Comparison of ENCODE assay signal across 36 cellular contexts in the genomic region with DNA sequence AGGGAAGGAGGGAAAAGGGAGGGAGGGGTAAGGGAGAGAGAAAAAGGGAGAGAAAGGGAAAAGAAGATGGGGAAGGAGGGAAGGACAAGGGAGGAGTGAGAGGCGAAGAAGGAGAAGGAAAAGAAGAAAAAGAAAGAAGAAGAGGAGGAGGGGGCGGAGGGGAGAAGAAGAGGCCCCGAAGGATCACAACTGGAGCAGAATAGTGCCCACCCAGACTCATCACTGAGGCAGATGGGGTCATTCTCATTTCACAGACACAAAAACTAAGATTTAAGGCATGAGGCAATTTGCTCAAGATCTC. TPM values are rescaled to one million over a fixed set of nuclear protein-coding genes. Genes with fewer than 3 reads are reported as not detected.
A peak's percentile ranks its signal among the peaks of the same experiment; 100 is the strongest.
DNase-seq lines count a peak whose midpoint lies in the region; ATAC-seq and TF ChIP-seq lines count a peak whose summit lies in the region.
"Had no signal": no experiment of that assay in that cellular context is flagged by ENCODE, and none has a peak within 500 bp of the region (broad histone marks: within the 10 kb centered on the region; RNA-seq: fewer than 3 reads in every experiment).

No MANE protein-coding gene starts in this region.

- H3K4me1 ChIP-seq in heart left ventricle (peaks cover 5 to 57% (median 41%) of the 10 kb centered on the region in 12 donors), right cardiac atrium (ENCODE audit: control insufficient read depth, insufficient read depth, low read length) (peaks cover 18% of the 10 kb centered on the region), muscle layer of duodenum (ENCODE audit: control insufficient read depth in 1 of 2, insufficient read depth in 2 of 2, low read length in 2 of 2) (peaks cover 31 to 47% of the 10 kb centered on the region in 2 donors), upper lobe of right lung (peaks cover 64% of the 10 kb centered on the region), SK-N-SH (ENCODE audit: control insufficient read depth in 1 of 2, insufficient read depth in 2 of 2, low read depth in 1 of 2, low read length in 1 of 2) (peaks cover 12 to 28% of the 10 kb centered on the region in 2 experiments)

- no peaks in the 10 kb centered on the region for H3K9me2 ChIP-seq in SK-N-SH

- H3K27me3 Mint-ChIP-seq in dendritic cell treated with granulocyte-macrophage colony-stimulating factor and Interleukin-4, amounts not matched to agents 40 ng/mL and 50 ng/mL, for 4 days, result no peaks in the 10 kb centered on the region
- H3K27me3 Mint-ChIP-seq: activated CD4-positive, alpha-beta T cell treated with anti-CD3 and anti-CD28 coated beads, Interleukin-2, amount 10 ng/mL, durations not matched to agents 24 days and 14 days; memory B cell; T-cell had no signal

- H3K4me2 ChIP-seq in SK-N-SH, result no peak overlapping the region

- H3K9me3 Mint-ChIP-seq in dendritic cell treated with granulocyte-macrophage colony-stimulating factor and Interleukin-4, amounts not matched to agents 40 ng/mL and 50 ng/mL, for 4 days, result no peaks in the 10 kb centered on the region
- H3K9me3 Mint-ChIP-seq: activated CD4-positive, alpha-beta T cell treated with anti-CD3 and anti-CD28 coated beads, Interleukin-2, amount 10 ng/mL, durations not matched to agents 24 days and 14 days; activated T-helper 2 cell treated with anti-CD3 and anti-CD28 coated beads, Interferon-gamma antibody, Interleukin-2, Interleukin-4, amounts not matched to agents 10 μg/mL and 5 μg/mL and 100 μg/mL, durations not matched to agents 14 hours and 24 hours and 36 hours; CD8-positive, alpha-beta memory T cell; memory B cell; T-cell had no signal

- H3K9me3 ChIP-seq in heart left ventricle (no peaks in the 10 kb centered on the region), right cardiac atrium (ENCODE audit: control insufficient read depth, low read length) (no peaks in the 10 kb centered on the region), muscle layer of duodenum (ENCODE audit: control insufficient read depth in 1 of 2, low read length in 2 of 2) (no peaks in the 10 kb centered on the region), upper lobe of right lung (no peaks in the 10 kb centered on the region), SK-N-SH (no peaks in the 10 kb centered on the region)
- H3K9me3 ChIP-seq: sigmoid colon, SJSA1 had no signal

- H3K4me1 Mint-ChIP-seq in dendritic cell treated with granulocyte-macrophage colony-stimulating factor and Interleukin-4, amounts not matched to agents 40 ng/mL and 50 ng/mL, for 4 days (ENCODE audit: low read depth), result peaks cover 79% of the 10 kb centered on the region

- no peak overlapping the region for H3K4me3 Mint-ChIP-seq in dendritic cell treated with granulocyte-macrophage colony-stimulating factor and Interleukin-4, amounts not matched to agents 40 ng/mL and 50 ng/mL, for 4 days
- H3K4me3 Mint-ChIP-seq: activated CD4-positive, alpha-beta T cell treated with anti-CD3 and anti-CD28 coated beads, Interleukin-2, amount 10 ng/mL, durations not matched to agents 24 days and 14 days; memory B cell; T-cell had no signal

- TF ChIP-seq RAD21 in SK-N-SH (IDR thresholded peaks at IDR 0.05; ENCODE audit: low read length), result no peak

- H4K20me1 ChIP-seq in SK-N-SH (ENCODE audit: insufficient read depth), result no peaks in the 10 kb centered on the region

- peak overlapping the region; percentile 95 for H3K27ac Mint-ChIP-seq in dendritic cell treated with granulocyte-macrophage colony-stimulating factor and Interleukin-4, amounts not matched to agents 40 ng/mL and 50 ng/mL, for 4 days
- H3K27ac Mint-ChIP-seq: activated T-helper 2 cell treated with anti-CD3 and anti-CD28 coated beads, Interferon-gamma antibody, Interleukin-2, Interleukin-4, amounts not matched to agents 10 μg/mL and 5 μg/mL and 100 μg/mL, durations not matched to agents 14 hours and 24 hours and 36 hours; memory B cell; T-cell had no signal

- CTCF ChIA-PET in SK-N-SH (lab: Yijun Ruan, JAX), result no interaction called here

- H3K36me3 Mint-ChIP-seq in dendritic cell treated with granulocyte-macrophage colony-stimulating factor and Interleukin-4, amounts not matched to agents 40 ng/mL and 50 ng/mL, for 4 days (ENCODE audit: low read depth), result peaks cover 21% of the 10 kb centered on the region
- H3K36me3 Mint-ChIP-seq: T-cell had no signal

- H3K27ac ChIP-seq in heart left ventricle (peak overlapping the region in 9 of 12 donors; percentile 73 to 96 (median 91)), right cardiac atrium (ENCODE audit: low read length) (no peak overlapping the region), muscle layer of duodenum (ENCODE audit: low read length) (peak overlapping the region; percentile 79), upper lobe of right lung (peak overlapping the region; percentile 90), SK-N-SH (ENCODE audit: low read depth in 2 of 2, low read length in 1 of 2) (no peak overlapping the region)
- H3K27ac ChIP-seq: SJSA1, WERI-Rb-1 had no signal

- ATAC-seq in heart left ventricle (no peak), right cardiac atrium (no peak), upper lobe of right lung (no peak)
- ATAC-seq: T-cell had no signal

- H3K27me3 ChIP-seq in heart left ventricle (no peaks in the 10 kb centered on the region), right cardiac atrium (ENCODE audit: control insufficient read depth, insufficient read depth) (no peaks in the 10 kb centered on the region), muscle layer of duodenum (ENCODE audit: low read depth, low read length) (no peaks in the 10 kb centered on the region), upper lobe of right lung (no peaks in the 10 kb centered on the region), SK-N-SH (ENCODE audit: insufficient read depth) (no peaks in the 10 kb centered on the region)
- H3K27me3 ChIP-seq: sigmoid colon, SJSA1 had no signal

- no peak for TF ChIP-seq POLR2A in heart left ventricle (IDR thresholded peaks at IDR 0.05)

- H3K9ac ChIP-seq in SK-N-SH, result no peak overlapping the region

- no peak overlapping the region for H2AFZ ChIP-seq in SK-N-SH (ENCODE audit: low read depth)

- no peak for TF ChIP-seq EP300 in SK-N-SH (IDR thresholded peaks at IDR 0.05; ENCODE audit: borderline replicate concordance in 1 of 2, low read depth in 1 of 2, low read length in 1 of 2)

- 86 to 94% (median 91%) methylated on average over 3 of the region's 3 CpGs for WGBS in heart left ventricle, 4 donors
- WGBS in right cardiac atrium, result 82% methylated on average over 3 of the region's 3 CpGs
- 88% methylated on average over 3 of the region's 3 CpGs for WGBS in SK-N-SH (ENCODE audit: low lambda C conversion rate)

- peaks cover 23% of the 10 kb centered on the region for H3K79me2 ChIP-seq in SK-N-SH (ENCODE audit: insufficient read depth)

- peaks cover 9% of the 10 kb centered on the region for H3F3A ChIP-seq in SK-N-SH (replicated peaks; ENCODE audit: insufficient read depth)

- TF ChIP-seq CTCF in heart left ventricle (IDR thresholded peaks at IDR 0.05), result no peak
- no peak for TF ChIP-seq CTCF in upper lobe of right lung (IDR thresholded peaks at IDR 0.05)
- TF ChIP-seq CTCF in SK-N-SH (IDR thresholded peaks at IDR 0.05), result no peak

- H3K4me3 ChIP-seq in heart left ventricle (no peak overlapping the region), right cardiac atrium (ENCODE audit: low read length) (no peak overlapping the region), muscle layer of duodenum (ENCODE audit: low read depth in 1 of 2, low read length in 2 of 2) (no peak overlapping the region), upper lobe of right lung (no peak overlapping the region), SK-N-SH (ENCODE audit: low read depth in 2 of 2, low read length in 1 of 2) (no peak overlapping the region)
- H3K4me3 ChIP-seq: sigmoid colon, SJSA1 had no signal

- intact Hi-C loops in heart left ventricle (cut with DNase I), result loop anchor here in 4 of 10 donors (5.0 kb wide), 3 partner anchors 33 to 43 kb away; a partner anchor contains a TSS
- intact Hi-C loops in right cardiac atrium (cut with DNase I), result no loop called here
- intact Hi-C loops in dendritic cell treated with granulocyte-macrophage colony-stimulating factor and Interleukin-4, amounts not matched to agents 40 ng/mL and 50 ng/mL, for 4 days (cut with micrococcal nuclease), result no loop called here
- intact Hi-C loops in upper lobe of right lung (cut with DNase I), result no loop called here

- DNase-seq in heart left ventricle, result no peak
- no peak for DNase-seq in right cardiac atrium
- DNase-seq in upper lobe of right lung, result no peak
- no peak for DNase-seq in NCI-H524 (lab: John Stamatoyannopoulos, UW)
- no peak for DNase-seq in anterior cingulate cortex (lab: John Stamatoyannopoulos, UW)
- DNase-seq in SK-N-SH, result no peak
- DNase-seq: activated CD4-positive, alpha-beta T cell treated with anti-CD3 and anti-CD28 coated beads, Interleukin-2, amount 10 ng/mL, durations not matched to agents 24 days and 14 days; activated CD8-positive, alpha-beta memory T cell treated with anti-CD3 and anti-CD28 coated beads for 24 hours; activated naive CD4-positive, alpha-beta T cell treated with anti-CD3 and anti-CD28 coated beads, Interleukin-2, amount 50 U/mL, for 16 hours; activated T-cell treated with anti-CD3 and anti-CD28 coated beads for 4 hours; CD8-positive, alpha-beta memory T cell; cortex of kidney; erythroblast; KBM-7; kidney glomerular epithelial cell; NCI-H1092 treated with DMSO at 0.1 percent for 48 hours; NCI-H187; stimulated activated CD4-positive, alpha-beta T cell treated with anti-CD3 and anti-CD28 coated beads, Interleukin-15, amount 100 ng/mL, for 24 hours; stimulated activated CD4-positive, alpha-beta T cell treated with anti-CD3 and anti-CD28 coated beads, Interleukin-4, amount 100 ng/mL, for 4 hours; T-cell; WERI-Rb-1 had no signal

- H3K36me3 ChIP-seq in heart left ventricle (peaks cover 0 to 14% (median 11%) of the 10 kb centered on the region in 9 donors), muscle layer of duodenum (ENCODE audit: control insufficient read depth in 1 of 2, insufficient read depth in 2 of 2, low read length in 2 of 2) (no peaks in the 10 kb centered on the region), upper lobe of right lung (no peaks in the 10 kb centered on the region), SK-N-SH (replicated peaks in 1 of 2; ENCODE audit: control insufficient read depth in 1 of 2, insufficient read depth in 2 of 2, low read length in 1 of 2) (peaks cover 4 to 5% of the 10 kb centered on the region in 2 experiments)
- H3K36me3 ChIP-seq: WERI-Rb-1 had no signal

- POLR2A ChIA-PET in SK-N-SH (lab: Yijun Ruan, JAX), result no interaction called here

RNA-seq across cellular contexts. Expression of a gene that starts 2.7 kb away (rescaled TPM):
- total RNA-seq in heart left ventricle (100 to 1,000 TPM in 8 of 9 donors, 10 to 100 TPM in 1; 77.9 to 213 (median 146) TPM), right cardiac atrium (100 to 1,000 TPM in 3 of 4 donors, 10 to 100 TPM in 1; 95.7 to 123 (median 110) TPM), upper lobe of right lung (78.9 TPM)
- polyA plus RNA-seq in heart left ventricle (100 to 1,000 TPM; 107 to 132 TPM), right cardiac atrium (119 TPM), SK-N-SH (2012; rRNA removed) (42.4 and 47.9 TPM in 2 replicates)
- 25.8 and 35.6 TPM in 2 replicates for polyA plus RNA-seq in SK-N-SH (2012; cell fraction: cytosol; rRNA removed)
- 43.9 and 67.3 TPM in 2 replicates for polyA plus RNA-seq in SK-N-SH (2012; cell fraction: nucleus; rRNA removed)

RNA-seq across cellular contexts. Expression of a gene that starts 30.2 kb away (rescaled TPM):
- total RNA-seq in heart left ventricle, result under 1 TPM in 8 of 9 donors, not detected in 1; 0.12 to 0.65 (median 0.29) TPM
- under 1 TPM; 0.04 to 0.23 TPM for polyA plus RNA-seq in heart left ventricle
- under 1 TPM; 0.09 to 0.24 (median 0.20) TPM for total RNA-seq in right cardiac atrium
- polyA plus RNA-seq in right cardiac atrium, result 0.05 TPM
- total RNA-seq in upper lobe of right lung, result 0.87 TPM
- polyA plus RNA-seq in SK-N-SH (2012; rRNA removed), result 0.12 TPM in 1 of 2 replicates, not detected in the other
- not detected in 2 replicates for polyA plus RNA-seq in SK-N-SH (2012; cell fraction: cytosol; rRNA removed)
- polyA plus RNA-seq in SK-N-SH (2012; cell fraction: nucleus; rRNA removed), result 0.31 and 0.38 TPM in 2 replicates
- total RNA-seq: A673, Daoy, fibroblast of villous mesenchyme, H1, HT-29, M059J, NCI-H460, RPMI7951, SJSA1 had no signal
- polyA plus RNA-seq: aorta had no signal

RNA-seq across cellular contexts. Expression of a gene that starts 41.0 kb away (rescaled TPM):
- total RNA-seq in heart left ventricle (1 to 10 TPM in 7 of 9 donors, under 1 TPM in 2; 0.66 to 5.2 (median 1.4) TPM), right cardiac atrium (1 to 10 TPM; 1.0 to 1.4 (median 1.3) TPM), upper lobe of right lung (2.5 TPM)
- polyA plus RNA-seq in heart left ventricle (1 to 10 TPM in 1 of 2 donors, under 1 TPM in 1; 0.50 to 3.0 TPM), right cardiac atrium (0.75 TPM), SK-N-SH (2012; rRNA removed) (9.6 and 11.7 TPM in 2 replicates)
- polyA plus RNA-seq in SK-N-SH (2012; cell fraction: cytosol; rRNA removed), result 5.8 and 9.1 TPM in 2 replicates
- 7.7 and 9.6 TPM in 2 replicates for polyA plus RNA-seq in SK-N-SH (2012; cell fraction: nucleus; rRNA removed)

RNA-seq across cellular contexts. Expression of a gene that starts 43.7 kb away (rescaled TPM):
- total RNA-seq in heart left ventricle (100 to 1,000 TPM in 7 of 9 donors, 10 to 100 TPM in 2; 62.9 to 133 (median 117) TPM), right cardiac atrium (10 to 100 TPM; 32.0 to 70.0 (median 45.0) TPM), upper lobe of right lung (50.4 TPM)
- polyA plus RNA-seq in heart left ventricle (100 to 1,000 TPM in 1 of 2 donors, 10 to 100 TPM in 1; 45.8 to 109 TPM), right cardiac atrium (56.5 TPM), SK-N-SH (2012; rRNA removed) (157 and 188 TPM in 2 replicates)
- polyA plus RNA-seq in SK-N-SH (2012; cell fraction: cytosol; rRNA removed), result 81.6 and 132 TPM in 2 replicates
- polyA plus RNA-seq in SK-N-SH (2012; cell fraction: nucleus; rRNA removed), result 125 and 150 TPM in 2 replicates

RNA-seq across cellular contexts. Expression of a gene that starts 50.3 kb away (rescaled TPM):
- total RNA-seq in heart left ventricle (10 to 100 TPM in 2 of 9 donors, 1 to 10 TPM in 7; 5.7 to 30.2 (median 8.2) TPM), right cardiac atrium (10 to 100 TPM; 11.3 to 16.3 (median 14.7) TPM), upper lobe of right lung (44.0 TPM)
- polyA plus RNA-seq in heart left ventricle (1 to 10 TPM; 5.6 to 6.6 TPM), right cardiac atrium (9.5 TPM), SK-N-SH (2012; rRNA removed) (19.2 and 23.9 TPM in 2 replicates)
- 11.7 and 15.6 TPM in 2 replicates for polyA plus RNA-seq in SK-N-SH (2012; cell fraction: cytosol; rRNA removed)
- 56.2 and 60.9 TPM in 2 replicates for polyA plus RNA-seq in SK-N-SH (2012; cell fraction: nucleus; rRNA removed)

Comparison
In these comparisons a context has a peak if more than half of its experiments do, and no peak if none do; other contexts are left out.
1. H3K27ac ChIP-seq: peak in heart left ventricle (9 of 12), muscle layer of duodenum (single experiment) and upper lobe of right lung (single experiment); none in right cardiac atrium (single experiment) and SK-N-SH (0 of 2).